In genomic region chr5:109688999-109689739, GRCh38 we compare ENCODE assay signal across 8 cellular contexts. TPM values are rescaled to one million over a fixed set of nuclear protein-coding genes. Genes with fewer than 3 reads are reported as not detected.
DNase-seq lines count a peak whose midpoint lies in the region; ATAC-seq and TF ChIP-seq lines count a peak whose summit lies in the region.

No MANE protein-coding gene starts in this region.

- no peaks in the 10 kb centered on the region for H3K9me3 Mint-ChIP-seq in activated naive CD8-positive, alpha-beta T cell treated with anti-CD3 and anti-CD28 coated beads, Interleukin-2, amount 10 ng/mL, durations not matched to agents 7 days and 5 days
- peaks cover 8% of the 10 kb centered on the region for H3K9me3 Mint-ChIP-seq in type B pancreatic cell

- WGBS in trophoblast cell (ENCODE audit: extremely low coverage, insufficient coverage, insufficient read length): no CpG with 5 or more reads among the region's 68 CpGs

- H3K4me2 ChIP-seq in trophoblast cell (ENCODE audit: low read length): peak overlapping the region; percentile 71

- peak overlapping the region; percentile 86 for H2BK5ac ChIP-seq in trophoblast cell (ENCODE audit: low read depth, low read length, poor library complexity)

- H2AK5ac ChIP-seq in trophoblast cell (ENCODE audit: low read length): no peak overlapping the region

- H3K79me2 ChIP-seq in trophoblast cell (ENCODE audit: control insufficient read depth, insufficient read depth, low read length, poor library complexity): peaks cover 18% of the 10 kb centered on the region

- H2BK120ac ChIP-seq in trophoblast cell (ENCODE audit: insufficient read depth, low read length, poor library complexity): peak overlapping the region; percentile 64

- no peaks in the 10 kb centered on the region for H3K27me3 Mint-ChIP-seq in activated naive CD8-positive, alpha-beta T cell treated with anti-CD3 and anti-CD28 coated beads, Interleukin-2, amount 10 ng/mL, durations not matched to agents 7 days and 5 days
- H3K27me3 Mint-ChIP-seq in type B pancreatic cell: no peaks in the 10 kb centered on the region

- TF ChIP-seq CTCF in GM12872 (IDR thresholded peaks at IDR 0.05; ENCODE audit: insufficient read depth, low read depth, low read length) (0 out of 3 replicates have a peak, but pooled peaks have one; percentile 30), type B pancreatic cell (conservative IDR thresholded peaks at IDR 0.05) (no peak)

- H4K12ac ChIP-seq in trophoblast cell (ENCODE audit: low read depth, low read length): peak overlapping the region; percentile 59

- peaks cover 1% of the 10 kb centered on the region for H3K9me3 ChIP-seq in trophoblast cell (ENCODE audit: insufficient read depth, low read depth, low read length)

- peaks cover 5 to 8% of the 10 kb centered on the region in 2 experiments for H3K4me1 ChIP-seq in trophoblast cell (ENCODE audit: control insufficient read depth in 1 of 2, insufficient read depth in 2 of 2, low read length in 2 of 2)

- H3K18ac ChIP-seq in trophoblast cell (ENCODE audit: low read length): peak overlapping the region; percentile 54

- DNase-seq in NCI-H1092 (lab: John Stamatoyannopoulos, UW) (peak; percentile 71), SKM-1 treated with dmso at 0.1 percent for 144 hours (lab: John Stamatoyannopoulos, UW; ENCODE audit: unreplicated experiment) (peak; percentile 90), Right ventricle myocardium superior (peak; percentile 94), trophoblast cell (peak; percentile 95 to 97), type B pancreatic cell (ENCODE audit: extremely low spot score, unreplicated experiment) (peak; percentile 86)
- peak; percentile 87 for DNase-seq in activated naive CD8-positive, alpha-beta T cell treated with anti-CD3 and anti-CD28 coated beads, Interleukin-2, amount 10 ng/mL, durations not matched to agents 7 days and 5 days

- no peaks in the 10 kb centered on the region for H3K36me3 ChIP-seq in trophoblast cell (ENCODE audit: control insufficient read depth in 1 of 2, insufficient read depth in 2 of 2, low read length in 2 of 2)

- peak overlapping the region; percentile 79 for H4K8ac ChIP-seq in trophoblast cell (ENCODE audit: low read depth, low read length)

- no peak overlapping the region for H3K23ac ChIP-seq in trophoblast cell (ENCODE audit: low read length)

- peaks cover 32% of the 10 kb centered on the region for H3K4me1 Mint-ChIP-seq in activated naive CD8-positive, alpha-beta T cell treated with anti-CD3 and anti-CD28 coated beads, Interleukin-2, amount 10 ng/mL, durations not matched to agents 7 days and 5 days
- peaks cover 34% of the 10 kb centered on the region for H3K4me1 Mint-ChIP-seq in type B pancreatic cell (ENCODE audit: unreplicated experiment)

- H3K4me3 ChIP-seq in trophoblast cell (ENCODE audit: low read depth, low read length): peak overlapping the region; percentile 98

- intact Hi-C loops in Right ventricle myocardium superior (cut with DNase I): no loop called here

- H3K27ac Mint-ChIP-seq in activated naive CD8-positive, alpha-beta T cell treated with anti-CD3 and anti-CD28 coated beads, Interleukin-2, amount 10 ng/mL, durations not matched to agents 7 days and 5 days: peak overlapping the region; percentile 90
- H3K27ac Mint-ChIP-seq in type B pancreatic cell: peak overlapping the region; percentile 100

- peak overlapping the region; percentile 71 for H3K14ac ChIP-seq in trophoblast cell (ENCODE audit: low read length)

- ATAC-seq in HG02610 (IDR thresholded peaks at IDR 0.05; ENCODE audit: unreplicated experiment): peak; percentile 82
- peak; percentile 78 for ATAC-seq in activated naive CD8-positive, alpha-beta T cell treated with anti-CD3 and anti-CD28 coated beads, Interleukin-2, amount 10 ng/mL, durations not matched to agents 7 days and 5 days (ENCODE audit: low read depth)
- ATAC-seq in Right ventricle myocardium superior (ENCODE audit: poor library complexity): peak; percentile 96

- peak overlapping the region; percentile 89 for H3K4me3 Mint-ChIP-seq in activated naive CD8-positive, alpha-beta T cell treated with anti-CD3 and anti-CD28 coated beads, Interleukin-2, amount 10 ng/mL, durations not matched to agents 7 days and 5 days
- peak overlapping the region; percentile 95 for H3K4me3 Mint-ChIP-seq in type B pancreatic cell

- no peaks in the 10 kb centered on the region for H3K36me3 Mint-ChIP-seq in activated naive CD8-positive, alpha-beta T cell treated with anti-CD3 and anti-CD28 coated beads, Interleukin-2, amount 10 ng/mL, durations not matched to agents 7 days and 5 days
- peaks cover 4% of the 10 kb centered on the region for H3K36me3 Mint-ChIP-seq in type B pancreatic cell

- H2BK12ac ChIP-seq in trophoblast cell (ENCODE audit: low read length): no peak overlapping the region

- POLR2A ChIA-PET in activated naive CD8-positive, alpha-beta T cell treated with anti-CD3 and anti-CD28 coated beads, Interleukin-2, amount 10 ng/mL, durations not matched to agents 7 days and 5 days (lab: Charles Lee): interaction anchor here (0.9 to 2.2 kb wide), 10 partner anchors 10 to 1307 kb away, joined by 3 to 10 read pairs (median 5); partner anchors contain the start of genes FBXL17 and PJA2

- peaks cover 16% of the 10 kb centered on the region for H3K79me1 ChIP-seq in trophoblast cell (ENCODE audit: low read length)

- H3K27me3 ChIP-seq in trophoblast cell (ENCODE audit: insufficient read depth, low read length): no peaks in the 10 kb centered on the region

- H4K91ac ChIP-seq in trophoblast cell (ENCODE audit: low read depth, low read length): peak overlapping the region; percentile 85

- peak overlapping the region; percentile 80 for H3K9ac ChIP-seq in trophoblast cell (ENCODE audit: low read length)

- peak overlapping the region; percentile 98 for H3K27ac ChIP-seq in trophoblast cell (ENCODE audit: low read depth, low read length)

- H3K4ac ChIP-seq in trophoblast cell (ENCODE audit: low read depth, low read length): peak overlapping the region; percentile 25

- H2AFZ ChIP-seq in trophoblast cell (ENCODE audit: insufficient read depth, low read length, poor library complexity): peak overlapping the region; percentile 86

RNA-seq across cellular contexts. Expression of gene MAN2A1, which starts 0.6 kb away (rescaled TPM):
- total RNA-seq in activated naive CD8-positive, alpha-beta T cell treated with anti-CD3 and anti-CD28 coated beads, Interleukin-2, amount 10 ng/mL, durations not matched to agents 7 days and 5 days: 10 to 100 TPM; 38.2 to 46.4 TPM
- 7.7 TPM for total RNA-seq in Right ventricle myocardium superior
- 61.9 and 66.5 TPM in 2 replicates for polyA plus RNA-seq in trophoblast cell (2013)
- total RNA-seq in type B pancreatic cell (ENCODE audit: low replicate concordance): 47.9 and 62.8 TPM in 2 replicates

Comparison
In these comparisons a context has a peak if more than half of its experiments do, and no peak if none do; other contexts are left out.
1. Peak in every context shown above with its lines: DNase-seq, ATAC-seq, H3K4me3 ChIP-seq and H3K27ac ChIP-seq.